ENCODE assay signal across 15 cellular contexts in the genomic region with DNA sequence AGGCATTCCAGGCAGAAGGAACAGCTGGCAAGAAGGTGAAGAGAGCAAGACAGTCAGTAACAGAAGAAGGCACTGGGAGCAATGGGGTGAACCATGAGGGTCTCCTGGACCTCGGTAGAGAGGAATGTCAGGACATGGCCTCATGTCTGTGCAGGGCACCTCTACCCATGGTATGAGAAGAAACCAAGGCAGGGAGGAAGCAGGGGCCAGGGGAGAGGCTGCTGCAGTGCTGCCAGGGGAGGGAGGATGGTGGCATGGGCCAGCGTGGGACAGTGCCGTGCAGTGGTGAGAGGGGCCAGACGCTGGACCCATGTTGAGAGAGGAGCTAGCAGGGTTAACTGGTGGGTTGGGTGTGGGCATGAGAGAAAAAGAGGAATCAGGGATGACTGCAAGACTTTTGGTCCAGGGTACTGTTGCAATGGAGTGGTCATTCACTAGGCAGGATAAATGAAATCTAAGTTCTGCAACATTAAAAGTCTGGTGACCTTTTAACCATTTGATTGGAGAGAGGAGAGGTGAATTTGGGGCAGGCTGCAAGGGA.
A peak's percentile ranks its signal among the peaks of the same experiment; 100 is the strongest.
DNase-seq lines count a peak whose midpoint lies in the region; ATAC-seq and TF ChIP-seq lines count a peak whose summit lies in the region.
"Had no signal": no experiment of that assay in that cellular context is flagged by ENCODE, and none has a peak within 500 bp of the region (broad histone marks: within the 10 kb centered on the region; RNA-seq: fewer than 3 reads in every experiment).

No MANE protein-coding gene starts in this region.

- 52 to 67% methylated on average over 4 of the region's 4 CpGs for WGBS in upper lobe of left lung, 2 donors

- no peaks in the 10 kb centered on the region for H3K36me3 Mint-ChIP-seq in activated T-helper 17 cell treated with anti-CD3 and anti-CD28 coated beads, Interleukin-2, amount 50 U/mL, for 72 hours (ENCODE audit: low read depth)
- no peaks in the 10 kb centered on the region for H3K36me3 Mint-ChIP-seq in stimulated activated memory B cell treated with anti-CD40 and anti-IgM and Interleukin-4, amounts not matched to agents 10 μg/mL and 1 μg/mL and 100 μg/mL, for 72 hours
- no peaks in the 10 kb centered on the region for H3K36me3 Mint-ChIP-seq in nephron progenitor cell (ENCODE audit: low read depth)
- H3K36me3 Mint-ChIP-seq: CD14-positive monocyte; CD8-positive, alpha-beta T cell had no signal

- TF ChIP-seq POLR2A in upper lobe of left lung (IDR thresholded peaks at IDR 0.05) = no peak

- TF ChIP-seq CTCF in lower lobe of right lung (IDR thresholded peaks at IDR 0.05) (no peak), upper lobe of left lung (IDR thresholded peaks at IDR 0.05) (no peak), nephron progenitor cell (IDR thresholded peaks at IDR 0.05) (no peak)

- peaks cover 5% of the 10 kb centered on the region for H3K4me1 Mint-ChIP-seq in activated T-helper 17 cell treated with anti-CD3 and anti-CD28 coated beads, Interleukin-2, amount 50 U/mL, for 72 hours
- H3K4me1 Mint-ChIP-seq in stimulated activated memory B cell treated with anti-CD40 and anti-IgM and Interleukin-4, amounts not matched to agents 10 μg/mL and 1 μg/mL and 100 μg/mL, for 72 hours = no peaks in the 10 kb centered on the region
- H3K4me1 Mint-ChIP-seq in nephron progenitor cell = peaks cover 4% of the 10 kb centered on the region
- H3K4me1 Mint-ChIP-seq: B cell had no signal

- H3K9ac ChIP-seq in BLaER1 = no peak overlapping the region

- intact Hi-C loops in lower lobe of right lung (cut with DNase I) = no loop called here

- H3K27ac Mint-ChIP-seq in activated T-helper 17 cell treated with anti-CD3 and anti-CD28 coated beads, Interleukin-2, amount 50 U/mL, for 72 hours = peak overlapping the region; percentile 20
- H3K27ac Mint-ChIP-seq in stimulated activated memory B cell treated with anti-CD40 and anti-IgM and Interleukin-4, amounts not matched to agents 10 μg/mL and 1 μg/mL and 100 μg/mL, for 72 hours = no peak overlapping the region
- no peak overlapping the region for H3K27ac Mint-ChIP-seq in nephron progenitor cell
- H3K27ac Mint-ChIP-seq: B cell; CD14-positive monocyte; CD8-positive, alpha-beta T cell had no signal

- H3K4me3 Mint-ChIP-seq in activated T-helper 17 cell treated with anti-CD3 and anti-CD28 coated beads, Interleukin-2, amount 50 U/mL, for 72 hours = no peak overlapping the region
- no peak overlapping the region for H3K4me3 Mint-ChIP-seq in stimulated activated memory B cell treated with anti-CD40 and anti-IgM and Interleukin-4, amounts not matched to agents 10 μg/mL and 1 μg/mL and 100 μg/mL, for 72 hours
- no peak overlapping the region for H3K4me3 Mint-ChIP-seq in nephron progenitor cell
- H3K4me3 Mint-ChIP-seq: B cell; CD8-positive, alpha-beta T cell had no signal

- H3K36me3 ChIP-seq in BLaER1 (no peaks in the 10 kb centered on the region), lower lobe of right lung (no peaks in the 10 kb centered on the region), upper lobe of left lung (no peaks in the 10 kb centered on the region)

- no peaks in the 10 kb centered on the region for H4K20me1 ChIP-seq in BLaER1

- H3K27me3 ChIP-seq in BLaER1 = no peaks in the 10 kb centered on the region
- peaks cover 16% of the 10 kb centered on the region for H3K27me3 ChIP-seq in lower lobe of right lung (ENCODE audit: low read depth)
- no peaks in the 10 kb centered on the region for H3K27me3 ChIP-seq in upper lobe of left lung

- H3K27me3 Mint-ChIP-seq in activated T-helper 17 cell treated with anti-CD3 and anti-CD28 coated beads, Interleukin-2, amount 50 U/mL, for 72 hours = peaks cover 28% of the 10 kb centered on the region
- peaks cover 31% of the 10 kb centered on the region for H3K27me3 Mint-ChIP-seq in stimulated activated memory B cell treated with anti-CD40 and anti-IgM and Interleukin-4, amounts not matched to agents 10 μg/mL and 1 μg/mL and 100 μg/mL, for 72 hours
- peaks cover 20% of the 10 kb centered on the region for H3K27me3 Mint-ChIP-seq in nephron progenitor cell (ENCODE audit: low read depth, poor library complexity)

- no peak for ATAC-seq in activated T-helper 17 cell treated with anti-CD3 and anti-CD28 coated beads, Interleukin-2, amount 50 U/mL, for 72 hours (replicated peaks)
- ATAC-seq in lower lobe of right lung (peak; percentile 59), upper lobe of left lung (ENCODE audit: low FRiP score in 2 of 2) (peak; percentile 24 to 28)
- ATAC-seq in stimulated activated memory B cell treated with anti-CD40 and anti-IgM and Interleukin-4, amounts not matched to agents 10 μg/mL and 1 μg/mL and 100 μg/mL, for 72 hours = no peak
- ATAC-seq: CD8-positive, alpha-beta T cell; HCT116 had no signal

- no peak for TF ChIP-seq EP300 in upper lobe of left lung (IDR thresholded peaks at IDR 0.05)

- H3K9me3 ChIP-seq in BLaER1 (peaks cover 23% of the 10 kb centered on the region), lower lobe of right lung (peaks cover 4% of the 10 kb centered on the region), upper lobe of left lung (no peaks in the 10 kb centered on the region)

- H3K9me3 Mint-ChIP-seq in activated T-helper 17 cell treated with anti-CD3 and anti-CD28 coated beads, Interleukin-2, amount 50 U/mL, for 72 hours = peaks cover 6% of the 10 kb centered on the region
- no peaks in the 10 kb centered on the region for H3K9me3 Mint-ChIP-seq in stimulated activated memory B cell treated with anti-CD40 and anti-IgM and Interleukin-4, amounts not matched to agents 10 μg/mL and 1 μg/mL and 100 μg/mL, for 72 hours
- peaks cover 30% of the 10 kb centered on the region for H3K9me3 Mint-ChIP-seq in nephron progenitor cell

- H3K4me2 ChIP-seq in BLaER1 = peak overlapping the region; percentile 44

- H3K4me3 ChIP-seq in BLaER1 (no peak overlapping the region), lower lobe of right lung (no peak overlapping the region), upper lobe of left lung (no peak overlapping the region)

- H3K27ac ChIP-seq in BLaER1 = no peak overlapping the region
- H3K27ac ChIP-seq in lower lobe of right lung = no peak overlapping the region
- H3K27ac ChIP-seq in upper lobe of left lung = no peak overlapping the region

- H3K4me1 ChIP-seq in BLaER1 (peaks cover 11% of the 10 kb centered on the region), lower lobe of right lung (no peaks in the 10 kb centered on the region), upper lobe of left lung (no peaks in the 10 kb centered on the region)

- DNase-seq in lower lobe of right lung (no peak), upper lobe of left lung (peak in 1 of 2 donors; percentile 22), ureter (ENCODE audit: low spot score) (no peak), nephron progenitor cell (no peak)
- DNase-seq: COR-L47, DMS53, GF-D8, IMR-90 had no signal

Comparison
In these comparisons a context has a peak if more than half of its experiments do, and no peak if none do; other contexts are left out.
1. ATAC-seq: peak in lower lobe of right lung (2 of 2) and upper lobe of left lung (2 of 2); none in activated T-helper 17 cell treated with anti-CD3 and anti-CD28 coated beads, Interleukin-2, amount 50 U/mL, for 72 hours (single experiment) and stimulated activated memory B cell treated with anti-CD40 and anti-IgM and Interleukin-4, amounts not matched to agents 10 μg/mL and 1 μg/mL and 100 μg/mL, for 72 hours (single experiment).